In the genomic region with DNA sequence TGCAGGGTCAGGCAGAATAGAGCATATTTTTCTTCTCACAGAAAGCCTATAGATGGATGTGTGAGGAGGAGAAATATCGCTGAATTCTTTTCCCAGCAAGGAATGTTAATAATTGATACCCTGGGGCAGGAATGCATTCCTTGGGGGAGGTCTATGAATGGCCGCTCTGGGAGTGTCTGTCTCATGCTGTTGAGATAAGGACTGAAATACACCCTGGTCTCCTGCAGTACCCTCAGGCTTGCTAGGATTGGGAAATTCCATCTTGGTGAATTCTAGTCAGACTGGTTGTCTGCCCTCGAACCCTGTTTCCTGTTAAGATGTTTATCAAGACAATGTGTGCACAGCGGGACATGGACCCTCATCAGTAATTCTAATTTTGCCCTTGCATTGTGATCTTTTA, we compare ENCODE assay signal across 5 cellular contexts.
DNase-seq lines count a peak whose midpoint lies in the region; TF ChIP-seq lines count a peak whose summit lies in the region.
"Not testable (repeated sequence)": the region's sequence is repeated elsewhere in the genome, so short reads cannot be mapped to it uniquely, and the experiment has no call there.

No MANE protein-coding gene starts in this region.

- not testable (repeated sequence) for H3K4me1 Mint-ChIP-seq in Calu3 (ENCODE audit: low read depth, unreplicated experiment); endodermal cell

- TF ChIP-seq CTCF in Calu3 (IDR thresholded peaks at IDR 0.05; ENCODE audit: unreplicated experiment); endodermal cell (conservative IDR thresholded peaks at IDR 0.05): not testable (repeated sequence)

- intact Hi-C loops in Calu3 (cut with micrococcal nuclease; ENCODE audit: unreplicated experiment): not testable (repeated sequence)

- WGBS in endodermal cell (ENCODE audit: insufficient coverage in 1 of 2, insufficient read length in 1 of 2), 2 experiments: 90 to 93% methylated on average over 2 to 4 of the region's 4 CpGs

- H3K27me3 ChIP-seq in endodermal cell (ENCODE audit: control insufficient read depth, insufficient read depth, low read length, poor library complexity, severe bottlenecking): not testable (repeated sequence)

- H3K4me3 ChIP-seq in endodermal cell (ENCODE audit: low read length): not testable (repeated sequence)

- H3K9me3 Mint-ChIP-seq in Calu3 (ENCODE audit: low read depth, unreplicated experiment): not testable (repeated sequence)
- H3K9me3 Mint-ChIP-seq in endodermal cell: peaks cover 78% of the 10 kb centered on the region

- H3K4me3 Mint-ChIP-seq in Calu3 (ENCODE audit: low read depth, unreplicated experiment); endodermal cell: not testable (repeated sequence)

- CTCF ChIA-PET in Calu3 (lab: Charles Lee): not testable (repeated sequence)

- H3K27ac ChIP-seq in endodermal cell (ENCODE audit: low read depth, low read length): not testable (repeated sequence)

- peak; percentile 55 for DNase-seq in Calu3
- peak; percentile 73 for DNase-seq in ELF-1 (ENCODE audit: low read depth, low spot score)
- DNase-seq in RPMI7951 (ENCODE audit: low read depth): peak; percentile 8
- DNase-seq in endodermal cell: peak; percentile 48
- DNase-seq in islet precursor cell: peak; percentile 59

- not testable (repeated sequence) for H3K36me3 ChIP-seq in endodermal cell (ENCODE audit: control insufficient read depth, insufficient read depth, low read length)

- BruUV-seq in Calu3 (replicated peaks; lab: Mats Ljungman, UMichigan): not testable (repeated sequence)

- H3K9ac ChIP-seq in endodermal cell (ENCODE audit: extremely low read depth, low read length, poor library complexity, severe bottlenecking): not testable (repeated sequence)

- not testable (repeated sequence) for H3K36me3 Mint-ChIP-seq in Calu3 (ENCODE audit: insufficient read depth, unreplicated experiment); endodermal cell (ENCODE audit: low read depth)

- H3K27me3 Mint-ChIP-seq in Calu3 (ENCODE audit: unreplicated experiment); endodermal cell (ENCODE audit: insufficient read depth): not testable (repeated sequence)

- H3K9me3 ChIP-seq in endodermal cell (ENCODE audit: control insufficient read depth, low read length): peaks cover 30% of the 10 kb centered on the region

- H3K4me1 ChIP-seq in endodermal cell (ENCODE audit: control insufficient read depth, insufficient read depth, low read length): not testable (repeated sequence)

- H3K27ac Mint-ChIP-seq in Calu3 (ENCODE audit: unreplicated experiment); endodermal cell: not testable (repeated sequence)

Comparison
In these comparisons a context has a peak if more than half of its experiments do, and no peak if none do; other contexts are left out.
1. DNase-seq: peak in every context shown above with its lines; median percentile 73 in ELF-1; 59 in islet precursor cell; 55 in Calu3; 48 in endodermal cell; 8 in RPMI7951.